34 cellular contexts compared by ENCODE assay signal in the genomic region with DNA sequence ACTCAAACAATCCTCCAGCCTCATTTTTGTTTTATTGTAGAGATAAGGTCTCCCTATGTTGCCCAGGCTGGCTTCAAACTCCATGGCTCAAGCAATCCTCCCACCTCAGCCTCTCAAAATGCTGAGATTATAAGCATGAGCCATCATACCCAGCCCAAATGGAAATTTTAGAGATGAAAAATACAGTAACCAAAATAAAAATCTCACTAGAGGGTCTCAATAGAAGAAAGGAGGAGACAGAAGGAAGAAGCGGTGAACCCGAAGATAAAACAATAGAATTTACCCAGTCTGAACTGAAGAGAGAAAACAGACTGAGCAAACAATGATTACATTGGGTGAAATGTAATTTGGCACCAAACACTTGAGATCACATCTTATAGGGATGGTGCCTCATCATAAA. TPM values are rescaled to one million over a fixed set of nuclear protein-coding genes. Genes with fewer than 3 reads are reported as not detected.
"Had no signal": no experiment of that assay in that cellular context is flagged by ENCODE, and none has a peak within 500 bp of the region (broad histone marks: within the 10 kb centered on the region; RNA-seq: fewer than 3 reads in every experiment).

No MANE protein-coding gene starts in this region.

- H3K9me3 Mint-ChIP-seq: dendritic cell treated with granulocyte-macrophage colony-stimulating factor and Interleukin-4, amounts not matched to agents 40 ng/mL and 50 ng/mL, for 4 days; endodermal cell had no signal

- H3K27ac ChIP-seq: colonic mucosa, epithelial cell of prostate, esophagus squamous epithelium, gastrocnemius medialis, heart right ventricle, left lung had no signal

- H3K27ac Mint-ChIP-seq: dendritic cell treated with granulocyte-macrophage colony-stimulating factor and Interleukin-4, amounts not matched to agents 40 ng/mL and 50 ng/mL, for 4 days; effector memory CD8-positive, alpha-beta T cell; endodermal cell; memory B cell; naive thymus-derived CD4-positive, alpha-beta T cell had no signal

- H3K36me3 ChIP-seq: colonic mucosa, esophagus squamous epithelium, gastrocnemius medialis, heart right ventricle, left lung had no signal

- H3K9me3 ChIP-seq: colonic mucosa, gastrocnemius medialis had no signal

- H3K4me3 ChIP-seq: colonic mucosa, esophagus squamous epithelium, gastrocnemius medialis, heart right ventricle, left lung, lung had no signal

- FAIRE-seq: endometrium, islet of Langerhans, keratinocyte had no signal

- DNase-seq: colonic mucosa; cortex of kidney; effector CD8-positive, alpha-beta T cell; effector memory CD8-positive, alpha-beta T cell; endodermal cell; erythroblast; esophagus squamous epithelium; foreskin fibroblast; foreskin melanocyte; gastrocnemius medialis; glutamatergic neuron; head of caudate nucleus; heart right ventricle; hippocampal formation; left cardiac atrium; left lung; left ventricle myocardium superior; mammary epithelial cell; mesendoderm; midbrain; naive thymus-derived CD4-positive, alpha-beta T cell had no signal

- H3K4me3 Mint-ChIP-seq: dendritic cell treated with granulocyte-macrophage colony-stimulating factor and Interleukin-4, amounts not matched to agents 40 ng/mL and 50 ng/mL, for 4 days; effector memory CD8-positive, alpha-beta T cell; endodermal cell; memory B cell; naive thymus-derived CD4-positive, alpha-beta T cell had no signal

- ATAC-seq: effector memory CD8-positive, alpha-beta T cell; esophagus mucosa; gastrocnemius medialis; heart right ventricle; left cardiac atrium; left lung; left ventricle myocardium superior; naive thymus-derived CD4-positive, alpha-beta T cell had no signal

- H3K4me1 ChIP-seq: colonic mucosa, esophagus squamous epithelium, gastrocnemius medialis, heart right ventricle, left lung had no signal

- H3K4me1 Mint-ChIP-seq: memory B cell had no signal

RNA-seq across cellular contexts. Expression of a gene that starts 16.7 kb away (rescaled TPM):
- total RNA-seq: colonic mucosa; dermis microvascular lymphatic vessel endothelial cell; endodermal cell; esophagus mucosa; esophagus squamous epithelium; gastrocnemius medialis; glomerular endothelial cell; heart right ventricle; kidney epithelial cell; left cardiac atrium; left lung; left ventricle myocardium superior; lung; mammary epithelial cell; mononuclear cell; mucosa of gallbladder; naive thymus-derived CD4-positive, alpha-beta T cell had no signal
- polyA plus RNA-seq: heart right ventricle; keratinocyte; lung; mammary epithelial cell; naive thymus-derived CD4-positive, alpha-beta T cell had no signal
